Comparison of ENCODE assay signal across 11 cellular contexts in the genomic region with DNA sequence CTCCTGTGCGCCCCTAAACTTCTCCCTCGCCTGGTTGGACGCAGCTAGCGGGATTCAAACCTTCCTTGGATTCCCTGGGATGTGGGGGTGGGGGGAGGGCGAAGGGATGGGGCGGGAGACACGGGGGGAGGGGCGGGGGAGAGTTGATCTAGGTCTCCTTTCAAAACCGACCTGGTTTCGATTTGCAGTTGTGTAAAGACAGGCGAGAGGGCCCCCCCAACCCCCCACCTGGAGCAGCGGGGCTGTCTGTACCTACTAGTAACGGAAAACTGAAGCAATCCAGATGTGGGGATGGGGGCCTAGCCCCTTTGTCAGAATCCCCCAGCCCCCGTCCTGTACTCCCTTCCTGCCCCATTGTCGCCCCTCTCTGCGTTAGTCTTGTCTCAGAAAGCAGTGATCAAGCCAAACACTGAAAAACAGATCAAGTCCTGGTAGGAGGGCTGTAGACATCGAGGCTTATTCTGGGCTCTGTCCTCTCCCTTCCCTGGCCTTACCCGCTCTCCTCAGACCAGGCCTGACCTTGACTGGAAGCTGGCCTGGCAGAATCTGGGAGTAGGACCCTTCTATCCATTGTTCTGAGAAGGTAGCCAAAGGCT. TPM values are rescaled to one million over a fixed set of nuclear protein-coding genes. Genes with fewer than 3 reads are reported as not detected.
DNase-seq lines count a peak whose midpoint lies in the region; ATAC-seq and TF ChIP-seq lines count a peak whose summit lies in the region.
"Had no signal": no experiment of that assay in that cellular context is flagged by ENCODE, and none has a peak within 500 bp of the region (broad histone marks: within the 10 kb centered on the region; RNA-seq: fewer than 3 reads in every experiment).

No MANE protein-coding gene starts in this region.

- H3K36me3 Mint-ChIP-seq in GM23338 (ENCODE audit: low read depth) = no peaks in the 10 kb centered on the region; the same call in 2 of the 3 replicates

- no peak overlapping the region; the same call in 1 of the 2 replicates for H2AFZ ChIP-seq in GM23338
- H2AFZ ChIP-seq in parathyroid adenoma = no peak overlapping the region

- no peaks in the 10 kb centered on the region; the same call in 2 of the 3 replicates for H3K9me3 Mint-ChIP-seq in GM23338

- no peaks in the 10 kb centered on the region for H3K9me3 ChIP-seq in NT2/D1 (ENCODE audit: insufficient read depth, low read length)
- H3K9me3 ChIP-seq in colonic mucosa = no peaks in the 10 kb centered on the region
- no peaks in the 10 kb centered on the region for H3K9me3 ChIP-seq in parathyroid adenoma (ENCODE audit: control insufficient read depth, low read length)

- no peak overlapping the region for H3K27ac Mint-ChIP-seq in GM23338

- TF ChIP-seq CTCF in GM23338 (conservative IDR thresholded peaks at IDR 0.05; ENCODE audit: low read depth in 2 of 2) = no peak
- no peak for TF ChIP-seq CTCF in colonic mucosa (IDR thresholded peaks at IDR 0.05)
- TF ChIP-seq CTCF in parathyroid adenoma (IDR thresholded peaks at IDR 0.05) = no peak

- H3K4me1 Mint-ChIP-seq in GM23338 = peaks cover 36% of the 10 kb centered on the region

- no peaks in the 10 kb centered on the region for H3K9me2 ChIP-seq in GM23338 (ENCODE audit: insufficient read depth)

- H3K4me3 Mint-ChIP-seq in GM23338 = peak overlapping the region; percentile 91

- H3K27me3 ChIP-seq in GM23338 (ENCODE audit: insufficient read depth) (peaks cover 99% of the 10 kb centered on the region), NT2/D1 (ENCODE audit: insufficient read depth, insufficient read length) (peaks cover 93% of the 10 kb centered on the region), colonic mucosa (peaks cover 88% of the 10 kb centered on the region), parathyroid adenoma (ENCODE audit: control insufficient read depth, insufficient read depth, low read length) (peaks cover 5% of the 10 kb centered on the region)

- H3K27ac ChIP-seq in GM23338 (ENCODE audit: low read depth) = no peak overlapping the region
- no peak overlapping the region for H3K27ac ChIP-seq in colonic mucosa
- H3K27ac ChIP-seq in parathyroid adenoma = no peak overlapping the region
- H3K27ac ChIP-seq: epithelial cell of prostate had no signal

- H3K4me1 ChIP-seq in GM23338 (ENCODE audit: insufficient read depth) (peaks cover 26% of the 10 kb centered on the region; the same call in 1 of the 2 replicates), NT2/D1 (ENCODE audit: insufficient read depth, insufficient read length) (peaks cover 19% of the 10 kb centered on the region), colonic mucosa (peaks cover 7% of the 10 kb centered on the region), parathyroid adenoma (peaks cover 5% of the 10 kb centered on the region)

- no peaks in the 10 kb centered on the region for H3K79me2 ChIP-seq in GM23338 (replicated peaks; ENCODE audit: insufficient read depth)
- H3K79me2 ChIP-seq in parathyroid adenoma = no peaks in the 10 kb centered on the region

- peaks cover 34% of the 10 kb centered on the region for H4K20me1 ChIP-seq in GM23338 (replicated peaks; ENCODE audit: insufficient read depth)

- no peak for ATAC-seq in GM23338
- ATAC-seq in GM18498 (IDR thresholded peaks at IDR 0.05; ENCODE audit: unreplicated experiment) = no peak
- no peak for ATAC-seq in HG03521 (IDR thresholded peaks at IDR 0.05; ENCODE audit: unreplicated experiment)

- peaks cover 11% of the 10 kb centered on the region for H3F3A ChIP-seq in GM23338 (replicated peaks; ENCODE audit: low read depth)

- H3K9ac ChIP-seq in NT2/D1 (ENCODE audit: insufficient read length, low read depth) (peak overlapping the region; percentile 71), colonic mucosa (ENCODE audit: low read depth in 2 of 2, low read length in 2 of 2) (no peak overlapping the region), parathyroid adenoma (no peak overlapping the region)

- peak overlapping the region; percentile 65 for H3K4me3 ChIP-seq in GM23338
- H3K4me3 ChIP-seq in NT2/D1 (ENCODE audit: insufficient read length, low read depth) = peak overlapping the region; percentile 37
- H3K4me3 ChIP-seq in colonic mucosa = peak overlapping the region; percentile 50
- no peak overlapping the region for H3K4me3 ChIP-seq in parathyroid adenoma (ENCODE audit: low read depth, low read length)

- H3K36me3 ChIP-seq in GM23338 (ENCODE audit: insufficient read depth) (no peaks in the 10 kb centered on the region), NT2/D1 (ENCODE audit: insufficient read depth, insufficient read length, low read length) (no peaks in the 10 kb centered on the region), colonic mucosa (no peaks in the 10 kb centered on the region), parathyroid adenoma (ENCODE audit: control insufficient read depth, insufficient read depth, low read length) (no peaks in the 10 kb centered on the region)

- H3K4me2 ChIP-seq in GM23338 (peak overlapping the region; percentile 84), parathyroid adenoma (ENCODE audit: low read length) (peak overlapping the region; percentile 70)

- intact Hi-C loops in colonic mucosa (cut with DNase I) = no loop called here

- DNase-seq in GM23338 (ENCODE audit: low spot score) (no peak), NT2/D1 (ENCODE audit: low read depth, low spot score) (no peak), colonic mucosa (no peak), Kasumi-1 (lab: John Stamatoyannopoulos, UW) (no peak)
- DNase-seq: NCI-H1105, OCI-M1 had no signal

- H3K27me3 Mint-ChIP-seq in GM23338 (ENCODE audit: insufficient read depth, low read depth, poor library complexity) = peaks cover 98% of the 10 kb centered on the region

TF ChIP-seq in GM23338, 12 proteins besides CTCF, POLR2A, EP300 and RAD21:
- TF ChIP-seq EZH2 (IDR thresholded peaks at IDR 0.05; ENCODE audit: low read depth, unreplicated experiment) (peak; percentile 88), ZNF114 (CRISPR knock-in tag; IDR thresholded peaks at IDR 0.05) (no peak), JUNB (IDR thresholded peaks at IDR 0.05; ENCODE audit: unreplicated experiment) (no peak)

RNA-seq across cellular contexts. Expression of a gene that starts 0.9 kb away (rescaled TPM):
- total RNA-seq in GM23338 (2014; rRNA removed; shearing (Covaris generic)) = 0.10 and 0.58 TPM in 2 replicates
- polyA plus RNA-seq in GM23338 (2016; fragmentation: Nextera tagmentation; extraction: Ambion mirVana) = 0.79 and 0.80 TPM in 2 replicates
- under 1 TPM in 1 of 2 donors, not detected in 1; 0.49 TPM for total RNA-seq in colonic mucosa

RNA-seq across cellular contexts. Expression of a gene that starts 25.1 kb away (rescaled TPM):
- total RNA-seq in GM23338 (2014; rRNA removed; shearing (Covaris generic)) = 0.14 TPM in 1 of 2 replicates, not detected in the other
- polyA plus RNA-seq in GM23338 (2016; fragmentation: Nextera tagmentation; extraction: Ambion mirVana) = 0.19 and 0.27 TPM in 2 replicates
- under 1 TPM in 1 of 2 donors, not detected in 1; 0.21 TPM for total RNA-seq in colonic mucosa
- total RNA-seq: Daoy had no signal
